In the genomic region with DNA sequence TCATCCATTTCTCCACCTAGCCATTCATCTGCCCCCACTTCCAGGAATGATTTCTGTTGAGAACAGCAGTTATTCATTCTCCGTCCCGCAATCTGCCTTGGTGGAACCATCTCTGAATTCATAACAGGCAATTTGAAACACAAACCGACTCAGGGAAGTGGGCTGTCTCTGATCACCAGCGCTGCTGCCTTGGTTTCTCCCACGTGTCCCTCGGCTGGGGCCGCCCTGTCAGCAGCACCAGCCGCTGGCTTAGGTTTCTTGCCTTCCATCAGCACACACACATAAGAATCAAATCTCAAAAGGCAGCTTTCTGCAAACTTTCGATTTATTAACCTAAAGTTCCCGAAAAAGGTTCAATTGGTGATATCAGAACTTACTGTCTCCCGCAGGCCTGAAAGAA, we compare ENCODE assay signal across 35 cellular contexts.
"Had no signal": no experiment of that assay in that cellular context is flagged by ENCODE, and none has a peak within 500 bp of the region (broad histone marks: within the 10 kb centered on the region; RNA-seq: fewer than 3 reads in every experiment).

No MANE protein-coding gene starts in this region.

- H3K27me3 Mint-ChIP-seq: activated B cell treated with CpG ODN at 0.5 μM for 24 hours; activated CD8-positive, alpha-beta memory T cell treated with anti-CD3 and anti-CD28 coated beads, Interleukin-2, amount 10 ng/mL, durations not matched to agents 7 days and 5 days; brain had no signal

- H3K27ac Mint-ChIP-seq: activated B cell treated with CpG ODN at 0.5 μM for 24 hours; activated CD4-positive, alpha-beta memory T cell treated with anti-CD3 and anti-CD28 coated beads, Interleukin-2, amount 10 ng/mL, durations not matched to agents 7 days and 5 days; activated CD8-positive, alpha-beta memory T cell treated with anti-CD3 and anti-CD28 coated beads, Interleukin-2, amount 10 ng/mL, durations not matched to agents 7 days and 5 days; activated naive CD8-positive, alpha-beta T cell treated with anti-CD3 and anti-CD28 coated beads, Interleukin-2, amount 10 ng/mL, durations not matched to agents 7 days and 5 days; activated T-cell treated with anti-CD3 and anti-CD28 coated beads, Interleukin-2, amount 50 U/mL, for 72 hours; activated T-helper 17 cell treated with anti-CD3 and anti-CD28 coated beads, Interleukin-2, amount 50 U/mL, for 72 hours had no signal

- DNase-seq: activated B cell treated with CpG ODN at 0.5 μM for 24 hours; activated CD4-positive, alpha-beta memory T cell treated with anti-CD3 and anti-CD28 coated beads, Interleukin-2, amount 10 ng/mL, durations not matched to agents 7 days and 5 days; activated CD4-positive, alpha-beta T cell treated with anti-CD3 and anti-CD28 coated beads for 1 hour; activated CD4-positive, alpha-beta T cell treated with anti-CD3 and anti-CD28 coated beads for 48 hours; activated CD8-positive, alpha-beta memory T cell treated with anti-CD3 and anti-CD28 coated beads for 24 hours; activated CD8-positive, alpha-beta memory T cell treated with anti-CD3 and anti-CD28 coated beads, Interleukin-2, amount 10 ng/mL, durations not matched to agents 7 days and 5 days; activated effector memory CD4-positive, alpha-beta T cell treated with anti-CD3 and anti-CD28 coated beads, Interleukin-2, amount 50 U/mL, for 16 hours; activated naive CD4-positive, alpha-beta T cell; activated naive CD4-positive, alpha-beta T cell treated with anti-CD3 and anti-CD28 coated beads, Interleukin-2, amount 50 U/mL, for 16 hours; activated naive CD8-positive, alpha-beta T cell treated with anti-CD3 and anti-CD28 coated beads, Interleukin-2, amount 10 ng/mL, durations not matched to agents 7 days and 5 days; activated T-cell treated with anti-CD3 and anti-CD28 coated beads, Interleukin-2, amount 50 U/mL, for 1 hour; activated T-cell treated with anti-CD3 and anti-CD28 coated beads, Interleukin-2, amount 50 U/mL, for 72 hours; caudate nucleus; MM.1S; MV-4-11; NCI-H1092; NCI-H1436 treated with DMSO at 0.1 percent for 48 hours; NCI-H1694 treated with DMSO at 0.1 percent for 48 hours; NCI-H2029; NCI-H345; NCI-H524 treated with DMSO at 0.1 percent for 48 hours; NCI-H748 treated with DMSO at 0.1 percent for 48 hours; NK-92 treated with Interleukin-12 subunit alpha and Interleukin-12 subunit beta, amount 100 ng/mL, for 24 hours; PC-9; SIG-M5; SW 1271; T-helper 1 cell; T-helper 2 cell; T-helper 9 cell had no signal

- H3K27ac ChIP-seq: KMS-11, PC-9, RWPE1, VCaP had no signal

- H2AFZ ChIP-seq: PC-9 had no signal

- H3K9me3 Mint-ChIP-seq: activated CD4-positive, alpha-beta memory T cell treated with anti-CD3 and anti-CD28 coated beads, Interleukin-2, amount 10 ng/mL, durations not matched to agents 7 days and 5 days; activated naive CD8-positive, alpha-beta T cell treated with anti-CD3 and anti-CD28 coated beads, Interleukin-2, amount 10 ng/mL, durations not matched to agents 7 days and 5 days; activated T-cell treated with anti-CD3 and anti-CD28 coated beads, Interleukin-2, amount 50 U/mL, for 72 hours; activated T-helper 17 cell treated with anti-CD3 and anti-CD28 coated beads, Interleukin-2, amount 50 U/mL, for 72 hours had no signal

- H3K36me3 Mint-ChIP-seq: activated CD8-positive, alpha-beta memory T cell treated with anti-CD3 and anti-CD28 coated beads, Interleukin-2, amount 10 ng/mL, durations not matched to agents 7 days and 5 days; activated naive CD8-positive, alpha-beta T cell treated with anti-CD3 and anti-CD28 coated beads, Interleukin-2, amount 10 ng/mL, durations not matched to agents 7 days and 5 days; brain had no signal

- H3K9ac ChIP-seq: KMS-11 had no signal

- ATAC-seq: activated CD8-positive, alpha-beta memory T cell treated with anti-CD3 and anti-CD28 coated beads, Interleukin-2, amount 10 ng/mL, durations not matched to agents 7 days and 5 days; activated T-cell treated with anti-CD3 and anti-CD28 coated beads, Interleukin-2, amount 50 U/mL, for 72 hours; activated T-helper 17 cell treated with anti-CD3 and anti-CD28 coated beads, Interleukin-2, amount 50 U/mL, for 72 hours; Right ventricle myocardium inferior had no signal

- H3K4me3 Mint-ChIP-seq: activated B cell treated with CpG ODN at 0.5 μM for 24 hours; activated CD4-positive, alpha-beta memory T cell treated with anti-CD3 and anti-CD28 coated beads, Interleukin-2, amount 10 ng/mL, durations not matched to agents 7 days and 5 days; activated CD8-positive, alpha-beta memory T cell treated with anti-CD3 and anti-CD28 coated beads, Interleukin-2, amount 10 ng/mL, durations not matched to agents 7 days and 5 days; activated naive CD8-positive, alpha-beta T cell treated with anti-CD3 and anti-CD28 coated beads, Interleukin-2, amount 10 ng/mL, durations not matched to agents 7 days and 5 days; activated T-cell treated with anti-CD3 and anti-CD28 coated beads, Interleukin-2, amount 50 U/mL, for 72 hours; activated T-helper 17 cell treated with anti-CD3 and anti-CD28 coated beads, Interleukin-2, amount 50 U/mL, for 72 hours; brain had no signal

- H3K4me2 ChIP-seq: KMS-11, PC-9 had no signal

- H3K4me1 Mint-ChIP-seq: activated B cell treated with CpG ODN at 0.5 μM for 24 hours; activated CD8-positive, alpha-beta memory T cell treated with anti-CD3 and anti-CD28 coated beads, Interleukin-2, amount 10 ng/mL, durations not matched to agents 7 days and 5 days; activated naive CD8-positive, alpha-beta T cell treated with anti-CD3 and anti-CD28 coated beads, Interleukin-2, amount 10 ng/mL, durations not matched to agents 7 days and 5 days; activated T-helper 17 cell treated with anti-CD3 and anti-CD28 coated beads, Interleukin-2, amount 50 U/mL, for 72 hours had no signal

- H3K4me3 ChIP-seq: PC-9 had no signal
